ENCODE assay signal across 7 cellular contexts in genomic region chr6:63464060-63464459, GRCh38.
"Had no signal": no experiment of that assay in that cellular context is flagged by ENCODE, and none has a peak within 500 bp of the region (broad histone marks: within the 10 kb centered on the region; RNA-seq: fewer than 3 reads in every experiment).

No MANE protein-coding gene starts in this region.

- H3K9ac ChIP-seq: KMS-11 had no signal

- ATAC-seq: K562 had no signal

- H3K27ac ChIP-seq: HL-60, KMS-11 had no signal

- FAIRE-seq: HTR-8/SVneo, K562 had no signal

- DNase-seq: IMR-90, KBM-7, KG1 had no signal

- H3K4me2 ChIP-seq: KMS-11 had no signal

- H3K4me3 ChIP-seq: K562 had no signal
